Comparison of ENCODE assay signal across 9 cellular contexts in genomic region chr1:32901823-32902534, GRCh38. TPM values are rescaled to one million over a fixed set of nuclear protein-coding genes. Genes with fewer than 3 reads are reported as not detected.
DNase-seq lines count a peak whose midpoint lies in the region; ATAC-seq, FAIRE-seq and TF ChIP-seq lines count a peak whose summit lies in the region.
"Had no signal": no experiment of that assay in that cellular context is flagged by ENCODE, and none has a peak within 500 bp of the region (broad histone marks: within the 10 kb centered on the region; RNA-seq: fewer than 3 reads in every experiment).

No MANE protein-coding gene starts in this region.

- no peak for DNase-seq in HFF-Myc (ENCODE audit: extremely low read depth, low read depth)
- DNase-seq in activated CD8-positive, alpha-beta T cell treated with anti-CD3 and anti-CD28 coated beads for 36 hours: no peak
- no peak for DNase-seq in small intestine
- no peak for DNase-seq in NCI-H510A (lab: John Stamatoyannopoulos, UW)
- DNase-seq in NCI-H187 treated with DMSO at 0.1 percent for 48 hours (lab: John Stamatoyannopoulos, UW): no peak
- no peak for DNase-seq in effector CD8-positive, alpha-beta T cell (lab: John Stamatoyannopoulos, UW)
- no peak for DNase-seq in KBM-7

- peaks cover 7% of the 10 kb centered on the region for H3K4me1 Mint-ChIP-seq in activated CD8-positive, alpha-beta T cell treated with anti-CD3 and anti-CD28 coated beads for 36 hours (ENCODE audit: low read depth)

- H3K27ac ChIP-seq in small intestine (ENCODE audit: low read depth in 1 of 2, low read length in 1 of 2): peak overlapping the region; percentile 87 to 95

- peaks cover 46% of the 10 kb centered on the region for H3K27me3 Mint-ChIP-seq in activated CD8-positive, alpha-beta T cell treated with anti-CD3 and anti-CD28 coated beads for 36 hours

- 23 to 39% (median 35%) methylated on average over 22 to 24 of the region's 24 CpGs for WGBS in small intestine, 3 donors

- H3K9me3 Mint-ChIP-seq in activated CD8-positive, alpha-beta T cell treated with anti-CD3 and anti-CD28 coated beads for 36 hours: no peaks in the 10 kb centered on the region

- CTCF ChIA-PET in activated CD8-positive, alpha-beta T cell treated with anti-CD3 and anti-CD28 coated beads for 36 hours (lab: Charles Lee): interaction anchor here (1.0 to 1.1 kb wide), 2 partner anchors 9 to 24 kb away, joined by 3 read pairs; no protein-coding TSS in a partner anchor

- no peaks in the 10 kb centered on the region for H3K9me3 ChIP-seq in small intestine (ENCODE audit: control insufficient read depth, low read depth)

- ATAC-seq in activated CD8-positive, alpha-beta T cell treated with anti-CD3 and anti-CD28 coated beads for 36 hours: no peak

- H3K4me1 ChIP-seq in small intestine (ENCODE audit: control insufficient read depth in 2 of 2, insufficient read depth in 1 of 2, low read depth in 1 of 2, low read length in 1 of 2): peaks cover 0 to 6% of the 10 kb centered on the region in 2 donors

- H3K27me3 ChIP-seq in small intestine (ENCODE audit: control insufficient read depth in 2 of 2, insufficient read depth in 2 of 2, low read length in 2 of 2): peaks cover 0 to 3% of the 10 kb centered on the region in 2 donors

- intact Hi-C loops in activated CD8-positive, alpha-beta T cell treated with anti-CD3 and anti-CD28 coated beads for 36 hours (cut with micrococcal nuclease): no loop called here

- no peaks in the 10 kb centered on the region for H3K36me3 Mint-ChIP-seq in activated CD8-positive, alpha-beta T cell treated with anti-CD3 and anti-CD28 coated beads for 36 hours (ENCODE audit: low read depth)

- in situ Hi-C loops in KBM-7 (cut with MboI; ENCODE audit: low pct_unique_long_range_greater_than_20kb, low sequenced_read_pairs): no loop called here

- no peaks in the 10 kb centered on the region for H3K36me3 ChIP-seq in small intestine (ENCODE audit: control insufficient read depth in 2 of 2, insufficient read depth in 2 of 2, low read length in 2 of 2)

- POLR2A ChIA-PET in activated CD8-positive, alpha-beta T cell treated with anti-CD3 and anti-CD28 coated beads for 36 hours (lab: Charles Lee): interaction anchor here (0.6 to 1.0 kb wide), 2 partner anchors 9 to 16 kb away, joined by 3 read pairs; partner anchors contain the start of gene HPCA

- no peak for FAIRE-seq in small intestine (lab: Jason Lieb, UNC)

- H3K4me3 Mint-ChIP-seq in activated CD8-positive, alpha-beta T cell treated with anti-CD3 and anti-CD28 coated beads for 36 hours: peak overlapping the region; percentile 65

- H3K27ac Mint-ChIP-seq in activated CD8-positive, alpha-beta T cell treated with anti-CD3 and anti-CD28 coated beads for 36 hours: no peak overlapping the region

- no peak for TF ChIP-seq CTCF in HFF-Myc (IDR thresholded peaks at IDR 0.05; ENCODE audit: low read depth, low read length, missing control alignments)
- TF ChIP-seq CTCF in activated CD8-positive, alpha-beta T cell treated with anti-CD3 and anti-CD28 coated beads for 36 hours (IDR thresholded peaks at IDR 0.05): no peak

- H3K4me3 ChIP-seq in HFF-Myc (replicated peaks; ENCODE audit: low read depth, low read length) (peak overlapping the region; percentile 40), iPS-11a (ENCODE audit: low read depth, low read length) (peak overlapping the region; percentile 31), small intestine (ENCODE audit: low read depth in 1 of 2, low read length in 2 of 2) (peak overlapping the region; percentile 73 to 78)

RNA-seq across cellular contexts. Expression of gene TMEM54, which starts 0.8 kb away (rescaled TPM):
- 1 to 10 TPM; 1.3 to 1.9 TPM for total RNA-seq in activated CD8-positive, alpha-beta T cell treated with anti-CD3 and anti-CD28 coated beads for 36 hours
- 100 to 1,000 TPM; 221 to 414 (median 262) TPM for polyA plus RNA-seq in small intestine

RNA-seq across cellular contexts. Expression of gene HPCA, which starts 15.7 kb away (rescaled TPM):
- total RNA-seq in activated CD8-positive, alpha-beta T cell treated with anti-CD3 and anti-CD28 coated beads for 36 hours: under 1 TPM; 0.49 to 0.61 TPM
- 1 to 10 TPM in 2 of 3 donors, not detected in 1; 1.6 to 2.9 TPM for polyA plus RNA-seq in small intestine
- total RNA-seq: SK-MEL-5 had no signal

RNA-seq across cellular contexts. Expression of gene FNDC5, which starts 31.3 kb away (rescaled TPM):
- total RNA-seq in activated CD8-positive, alpha-beta T cell treated with anti-CD3 and anti-CD28 coated beads for 36 hours: not detected
- 1 to 10 TPM in 2 of 3 donors, not detected in 1; 1.1 to 1.2 TPM for polyA plus RNA-seq in small intestine
